Comparison of ENCODE assay signal across 8 cellular contexts in genomic region chr9:105245720-105246161, GRCh38. TPM values are rescaled to one million over a fixed set of nuclear protein-coding genes. Genes with fewer than 3 reads are reported as not detected.
DNase-seq lines count a peak whose midpoint lies in the region; ATAC-seq, FAIRE-seq and TF ChIP-seq lines count a peak whose summit lies in the region.

No MANE protein-coding gene starts in this region.

- H3K27me3 Mint-ChIP-seq in activated T-cell treated with anti-CD3 and anti-CD28 coated beads, Interleukin-2, amount 50 U/mL, for 24 hours, result peaks cover 27% of the 10 kb centered on the region

- ATAC-seq in HepG2, result no peak
- no peak for ATAC-seq in omental fat pad (ENCODE audit: low FRiP score)

- in situ Hi-C loops in HepG2 (cut with HindIII; ENCODE audit: extremely low pct_ligation_motif_present, low pct_unique_long_range_greater_than_20kb), result no loop called here

- H3K36me3 Mint-ChIP-seq in activated T-cell treated with anti-CD3 and anti-CD28 coated beads, Interleukin-2, amount 50 U/mL, for 24 hours (ENCODE audit: low read depth), result peaks cover 3% of the 10 kb centered on the region

- peaks cover 79% of the 10 kb centered on the region for H3K4me1 ChIP-seq in HepG2 (ENCODE audit: insufficient read depth, low read length)
- H3K4me1 ChIP-seq in thymus (ENCODE audit: control insufficient read depth, insufficient read depth, low read length), result peaks cover 7% of the 10 kb centered on the region

- no peaks in the 10 kb centered on the region for H3K9me3 Mint-ChIP-seq in activated T-cell treated with anti-CD3 and anti-CD28 coated beads, Interleukin-2, amount 50 U/mL, for 24 hours

- H3K4me2 ChIP-seq in HepG2 (ENCODE audit: low read depth, low read length), result peak overlapping the region; percentile 81

- H2AFZ ChIP-seq in HepG2 (ENCODE audit: low read length), result no peak overlapping the region

- TF ChIP-seq RAD21 in HepG2 (CRISPR knock-in tag; IDR thresholded peaks at IDR 0.05), result no peak

- no peak for FAIRE-seq in HepG2 (lab: Jason Lieb, UNC)

- no peaks in the 10 kb centered on the region for H3K36me3 ChIP-seq in HepG2 (replicated peaks in 1 of 2; ENCODE audit: control insufficient read depth in 1 of 2, insufficient read depth in 2 of 2, low read length in 2 of 2)
- H3K36me3 ChIP-seq in thymus (ENCODE audit: control insufficient read depth, insufficient read depth), result no peaks in the 10 kb centered on the region

- intact Hi-C loops in HepG2 (cut with micrococcal nuclease; ENCODE audit: unreplicated experiment), result loop anchor here (2.0 to 5.0 kb wide), 4 partner anchors 47 to 319 kb away; no protein-coding TSS in a partner anchor

- H4K20me1 ChIP-seq in HepG2 (ENCODE audit: insufficient read depth, low read length), result no peaks in the 10 kb centered on the region

- H3K4me3 Mint-ChIP-seq in activated T-cell treated with anti-CD3 and anti-CD28 coated beads, Interleukin-2, amount 50 U/mL, for 24 hours, result peak overlapping the region; percentile 86

- TSS peak; percentile 52 for BruUV-seq in HepG2 (replicated peaks; lab: Mats Ljungman, UMichigan)

- peak overlapping the region; percentile 76 for H3K9ac ChIP-seq in HepG2 (ENCODE audit: insufficient read depth, low read depth, low read length)

- WGBS in HepG2 (ENCODE audit: low lambda C conversion rate), result under 1% methylated on average over 10 of the region's 10 CpGs
- 19% methylated on average over 10 of the region's 10 CpGs for WGBS in thymus

- peak overlapping the region; percentile 93 to 98 (median 97) for H3K4me3 ChIP-seq in HepG2 (replicated peaks in 1 of 3; ENCODE audit: insufficient read depth in 1 of 3, low read depth in 2 of 3, low read length in 3 of 3)
- H3K4me3 ChIP-seq in thymus (ENCODE audit: low read length), result peak overlapping the region; percentile 74

- peak overlapping the region; percentile 50 for H3K27ac Mint-ChIP-seq in activated T-cell treated with anti-CD3 and anti-CD28 coated beads, Interleukin-2, amount 50 U/mL, for 24 hours

- TF ChIP-seq CTCF in HepG2 (CRISPR knock-in tag; IDR thresholded peaks at IDR 0.05), result no peak
- TF ChIP-seq CTCF in omental fat pad (IDR thresholded peaks at IDR 0.05), result no peak

- POLR2A ChIA-PET in HepG2 (lab: Yijun Ruan, JAX), result interaction anchor here (1.0 to 2.4 kb wide), 6 partner anchors 17 to 346 kb away, joined by 4 to 17 read pairs (median 7); no protein-coding TSS in a partner anchor

- H3K27ac ChIP-seq in angular gyrus (ENCODE audit: low read depth, low read length) (peak overlapping the region; percentile 95), HepG2 (ENCODE audit: extremely low read length, insufficient read depth, low read length) (peak overlapping the region; percentile 68), thymus (ENCODE audit: low read depth) (no peak overlapping the region)

- no peak for TF ChIP-seq EP300 in HepG2 (IDR thresholded peaks at IDR 0.05; ENCODE audit: low read depth in 2 of 2, low read length in 2 of 2)
- TF ChIP-seq EP300 in HepG2 (CRISPR knock-in tag; IDR thresholded peaks at IDR 0.05; ENCODE audit: borderline replicate concordance), result no peak

- CTCF ChIA-PET in HepG2 (lab: Yijun Ruan, JAX; ENCODE audit: low intra/inter-chr PET ratio, low total read pairs), result no interaction called here

- peaks cover 25% of the 10 kb centered on the region for H3K4me1 Mint-ChIP-seq in activated T-cell treated with anti-CD3 and anti-CD28 coated beads, Interleukin-2, amount 50 U/mL, for 24 hours (ENCODE audit: low read depth)

- no peak for DNase-seq in activated T-cell treated with anti-CD3 and anti-CD28 coated beads, Interleukin-2, amount 50 U/mL, for 24 hours
- DNase-seq in activated T-cell treated with anti-CD3 and anti-CD28 coated beads for 4 hours (no peak), HepG2 (ENCODE audit: low spot score) (no peak), omental fat pad (ENCODE audit: low spot score) (no peak), GM19240 (ENCODE audit: insufficient read length, low spot score) (no peak), A172 (ENCODE audit: low spot score) (no peak)

- H3K27me3 ChIP-seq in HepG2 (ENCODE audit: control insufficient read depth in 1 of 2, insufficient read depth in 2 of 2, low read length in 2 of 2) (no peaks in the 10 kb centered on the region), thymus (ENCODE audit: control insufficient read depth, insufficient read depth) (peaks cover 7% of the 10 kb centered on the region)

- H3K9me3 ChIP-seq in HepG2 (ENCODE audit: low read length), result no peaks in the 10 kb centered on the region
- H3K9me3 ChIP-seq in thymus (ENCODE audit: control insufficient read depth), result no peaks in the 10 kb centered on the region

- TF ChIP-seq POLR2A in HepG2 (IDR thresholded peaks at IDR 0.05; ENCODE audit: insufficient read depth in 1 of 2, low read depth in 2 of 2, low read length in 2 of 2), result no peak

- peaks cover 57% of the 10 kb centered on the region for H3K79me2 ChIP-seq in HepG2 (ENCODE audit: insufficient read depth, low read length)

TF ChIP-seq in HepG2, 621 proteins besides CTCF, POLR2A, EP300 and RAD21:
- no peak for TF ChIP-seq ELF1 (CRISPR knock-in tag; IDR thresholded peaks at IDR 0.05)
- TF ChIP-seq GFI1 (CRISPR knock-in tag; IDR thresholded peaks at IDR 0.05; ENCODE audit: borderline replicate concordance), result 0 out of 2 replicates have a peak, but pooled peaks have one; percentile 31
- peak; percentile 26 for TF ChIP-seq PHF21A (CRISPR knock-in tag; IDR thresholded peaks at IDR 0.05)
- 0 out of 2 replicates have a peak, but pooled peaks have one; percentile 6 for TF ChIP-seq DMAP1 (CRISPR knock-in tag; IDR thresholded peaks at IDR 0.05)
- TF ChIP-seq ZNF317 (CRISPR knock-in tag; IDR thresholded peaks at IDR 0.05), result no peak
TF ChIP-seq in HepG2: peak in this region for 3.

RNA-seq across cellular contexts. Expression of gene SLC44A1, which starts 1.3 kb away (rescaled TPM):
- 30.4 and 40.8 TPM in 2 replicates for total RNA-seq in HepG2 (2016; rRNA removed; fragmentation: Illumina TruSeq; extraction: Trizol)
- total RNA-seq in HepG2 (2016; cell fraction: cytosol; rRNA removed; fragmentation: Illumina TruSeq; extraction: Trizol; ENCODE audit: low read depth), result 12.0 and 12.2 TPM in 2 replicates
- 31.5 and 39.4 TPM in 2 replicates for total RNA-seq in HepG2 (2016; cell fraction: insoluble cytoplasmic fraction; rRNA removed; fragmentation: Illumina TruSeq; extraction: Trizol)
- total RNA-seq in HepG2 (2016; cell fraction: membrane; rRNA removed; fragmentation: Illumina TruSeq; extraction: Trizol), result 34.7 and 38.3 TPM in 2 replicates
- 31.6 and 40.2 TPM in 2 replicates for total RNA-seq in HepG2 (2016; cell fraction: nucleus; rRNA removed; fragmentation: Illumina TruSeq; extraction: Trizol)
- 21.1 and 21.4 TPM in 2 replicates for polyA plus RNA-seq in HepG2 (2011; rRNA removed)
- 15.7 and 26.2 TPM in 2 replicates for polyA plus RNA-seq in HepG2 (2011; cell fraction: cytosol; rRNA removed)
- polyA plus RNA-seq in HepG2 (2011; cell fraction: nucleus; rRNA removed), result 7.9 and 11.1 TPM in 2 replicates
- 38.1 and 40.7 TPM in 2 replicates for polyA plus RNA-seq in HepG2 (2012)
- 5.0 and 7.1 TPM in 2 replicates for polyA plus RNA-seq in HepG2 (2016; cell fraction: cytosol; fragmentation: Illumina TruSeq; extraction: Trizol; ENCODE audit: low read depth)
- 20.0 and 22.2 TPM in 2 replicates for polyA plus RNA-seq in HepG2 (2016; cell fraction: insoluble cytoplasmic fraction; fragmentation: Illumina TruSeq; extraction: Trizol; ENCODE audit: low read depth)
- 13.9 and 16.2 TPM in 2 replicates for polyA plus RNA-seq in HepG2 (2016; cell fraction: membrane; fragmentation: Illumina TruSeq; extraction: Trizol; ENCODE audit: low read depth)
- 26.5 and 26.7 TPM in 2 replicates for polyA plus RNA-seq in HepG2 (2016; cell fraction: nucleus; fragmentation: Illumina TruSeq; extraction: Trizol; ENCODE audit: insufficient read depth, low read depth)
- 69.1 and 73.0 TPM in 2 replicates for polyA minus RNA-seq in HepG2 (2011; rRNA and poly(A)+ RNA removed; ENCODE audit: low replicate concordance)
- 23.7 and 37.4 TPM in 2 replicates for polyA minus RNA-seq in HepG2 (2011; cell fraction: cytosol; rRNA and poly(A)+ RNA removed)
- polyA minus RNA-seq in HepG2 (2011; cell fraction: nucleus; rRNA and poly(A)+ RNA removed), result 30.1 and 37.0 TPM in 2 replicates
- 11.6 TPM for polyA plus RNA-seq in thymus
- 10 to 100 TPM; 35.4 to 62.3 (median 48.2) TPM for total RNA-seq in omental fat pad
- total RNA-seq in A172 (2014; rRNA removed; shearing (Covaris generic)), result 44.0 and 47.0 TPM in 2 replicates
